7 cellular contexts compared by ENCODE assay signal in genomic region chr3:134794950-134795775, GRCh38. TPM values are rescaled to one million over a fixed set of nuclear protein-coding genes. Genes with fewer than 3 reads are reported as not detected.
A peak's percentile ranks its signal among the peaks of the same experiment; 100 is the strongest.
DNase-seq lines count a peak whose midpoint lies in the region; ATAC-seq, FAIRE-seq and TF ChIP-seq lines count a peak whose summit lies in the region.

EPHB1 (plus strand) TSS chr3:134795260.

- peak within 1 kb of the TSS; percentile 79 for H3K9ac ChIP-seq in astrocyte (ENCODE audit: low read length)

- DNase-seq in NCI-H1092 (lab: John Stamatoyannopoulos, UW) (peak; percentile 61), SKM-1 treated with dmso at 0.1 percent for 144 hours (lab: John Stamatoyannopoulos, UW; ENCODE audit: unreplicated experiment) (peak; percentile 78), astrocyte (ENCODE audit: low read depth) (peak; percentile 91), hepatic stellate cell (ENCODE audit: low spot score) (peak; percentile 90), putamen (ENCODE audit: low spot score) (peak; percentile 91)

- peak within 1 kb of the TSS; percentile 97 for H2AFZ ChIP-seq in astrocyte (ENCODE audit: low read depth, low read length)

- H3K27me3 ChIP-seq in astrocyte (ENCODE audit: insufficient read depth, low read length), result peaks cover 17% of the 10 kb centered on the region

- H3K79me2 ChIP-seq in astrocyte (ENCODE audit: insufficient read depth, low read length), result no peaks in the 10 kb centered on the region

- H3K4me1 ChIP-seq in astrocyte (ENCODE audit: insufficient read depth, low read length), result peaks cover 14% of the 10 kb centered on the region

- peak; percentile 82 for ATAC-seq in GM18498 (IDR thresholded peaks at IDR 0.05; ENCODE audit: unreplicated experiment)
- peak; percentile 76 for ATAC-seq in HG02759 (IDR thresholded peaks at IDR 0.05; ENCODE audit: unreplicated experiment)

- peaks cover 5% of the 10 kb centered on the region for H3K4me1 Mint-ChIP-seq in astrocyte (ENCODE audit: low read depth, unreplicated experiment)

- no peaks in the 10 kb centered on the region for H4K20me1 ChIP-seq in astrocyte (ENCODE audit: insufficient read depth, low read length)

- no peaks in the 10 kb centered on the region for H3K9me3 ChIP-seq in astrocyte (ENCODE audit: insufficient read depth, low read depth, low read length)

- peak; percentile 56 for FAIRE-seq in astrocyte (lab: Jason Lieb, UNC)

- peak within 1 kb of the TSS; percentile 94 for H3K4me3 Mint-ChIP-seq in astrocyte (ENCODE audit: unreplicated experiment)

- peaks cover 2% of the 10 kb centered on the region for H3K9me3 Mint-ChIP-seq in astrocyte (ENCODE audit: unreplicated experiment)

- H3K4me2 ChIP-seq in astrocyte (ENCODE audit: low read length), result peak within 1 kb of the TSS; percentile 100

- H3K27ac Mint-ChIP-seq in astrocyte (ENCODE audit: unreplicated experiment), result peak within 1 kb of the TSS; percentile 28

- no peak within 1 kb of the TSS for H3K27ac ChIP-seq in astrocyte (ENCODE audit: low read depth, low read length)

- TF ChIP-seq CTCF in astrocyte (IDR thresholded peaks at IDR 0.05; ENCODE audit: insufficient read depth, low read depth, low read length), result peak; percentile 72

- peak within 1 kb of the TSS; percentile 72 for H3K4me3 ChIP-seq in astrocyte (ENCODE audit: insufficient read depth, low read depth, low read length)

- no peaks in the 10 kb centered on the region for H3K36me3 ChIP-seq in astrocyte (ENCODE audit: insufficient read depth, low read length)

- peaks cover 2% of the 10 kb centered on the region for H3K36me3 Mint-ChIP-seq in astrocyte (ENCODE audit: low read depth, unreplicated experiment)

- peaks cover 63% of the 10 kb centered on the region for H3K27me3 Mint-ChIP-seq in astrocyte (ENCODE audit: low read depth, unreplicated experiment)

RNA-seq across cellular contexts. Expression of gene EPHB1, which starts in this region (rescaled TPM):
- total RNA-seq in astrocyte, result 1.9 and 4.1 TPM in 2 replicates
